Comparison of ENCODE assay signal across 8 cellular contexts in the genomic region with DNA sequence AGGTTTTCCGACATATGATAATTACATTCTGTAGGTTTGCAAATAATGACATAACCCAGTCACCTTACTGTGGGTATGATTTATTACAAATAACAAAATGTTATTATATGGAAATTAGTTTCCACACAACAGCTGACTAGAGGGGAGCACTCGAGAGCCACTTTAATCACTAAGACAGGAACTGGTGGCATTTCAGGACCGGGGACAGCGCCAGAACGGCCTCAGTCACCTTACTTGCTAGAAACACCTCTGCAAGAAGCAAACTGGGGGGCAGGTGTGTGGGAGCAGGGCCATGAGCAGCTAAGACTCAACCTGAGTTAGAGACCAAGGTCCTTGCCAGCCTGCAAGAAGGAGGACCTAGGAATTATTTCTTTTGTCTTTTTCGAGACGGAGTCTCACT.
A peak's percentile ranks its signal among the peaks of the same experiment; 100 is the strongest.
DNase-seq lines count a peak whose midpoint lies in the region; ATAC-seq and TF ChIP-seq lines count a peak whose summit lies in the region.

No MANE protein-coding gene starts in this region.

- H4K20me1 ChIP-seq in DND-41 (ENCODE audit: insufficient read depth, low read length): peaks cover 41% of the 10 kb centered on the region

- H3K36me3 ChIP-seq in DND-41 (ENCODE audit: insufficient read depth, low read length) (no peaks in the 10 kb centered on the region), lung (ENCODE audit: control insufficient read depth in 2 of 2, insufficient read depth in 2 of 2, low read length in 2 of 2) (no peaks in the 10 kb centered on the region)

- H3K27ac Mint-ChIP-seq in activated naive CD8-positive, alpha-beta T cell treated with anti-CD3 and anti-CD28 coated beads for 36 hours: no peak overlapping the region

- H3K4me3 ChIP-seq in DND-41 (ENCODE audit: low read depth in 1 of 2, low read length in 2 of 2) (no peak overlapping the region), lung (no peak overlapping the region)

- no peak overlapping the region for H3K4me2 ChIP-seq in DND-41 (ENCODE audit: insufficient read depth, low read length)

- H3K4me1 ChIP-seq in DND-41 (ENCODE audit: insufficient read depth, low read length) (no peaks in the 10 kb centered on the region), lung (ENCODE audit: control insufficient read depth in 2 of 2, insufficient read depth in 2 of 2, low read length in 2 of 2) (peaks cover 0 to 4% of the 10 kb centered on the region in 2 donors)

- peak; percentile 72 for DNase-seq in DND-41
- peak; percentile 32 for DNase-seq in M059J (ENCODE audit: low read depth)
- DNase-seq in activated naive CD8-positive, alpha-beta T cell treated with anti-CD3 and anti-CD28 coated beads for 36 hours: peak; percentile 38
- peak; percentile 31 for DNase-seq in lung (ENCODE audit: low spot score)
- DNase-seq in NCI-H187 treated with DMSO at 0.1 percent for 48 hours (lab: John Stamatoyannopoulos, UW): no peak
- DNase-seq in NCI-H2029 (lab: John Stamatoyannopoulos, UW): no peak

- H3K9me3 Mint-ChIP-seq in activated naive CD8-positive, alpha-beta T cell treated with anti-CD3 and anti-CD28 coated beads for 36 hours: no peaks in the 10 kb centered on the region

- 42 to 47% methylated on average over 7 of the region's 7 CpGs for WGBS in lung, 2 donors

- no peak overlapping the region for H3K4me3 Mint-ChIP-seq in activated naive CD8-positive, alpha-beta T cell treated with anti-CD3 and anti-CD28 coated beads for 36 hours

- ATAC-seq in DND-41 (ENCODE audit: insufficient read depth, low read depth): peak; percentile 70; the same call in 2 of the 3 replicates
- ATAC-seq in lung (ENCODE audit: insufficient read depth, low FRiP score): no peak
- no peak for ATAC-seq in GM18498 (IDR thresholded peaks at IDR 0.05; ENCODE audit: unreplicated experiment)
- no peak for ATAC-seq in HG02938 (IDR thresholded peaks at IDR 0.05; ENCODE audit: unreplicated experiment)

- TF ChIP-seq CTCF in DND-41 (IDR thresholded peaks at IDR 0.05; ENCODE audit: borderline replicate concordance, extremely low read depth, low read length, poor library complexity, severe bottlenecking) (no peak), lung (IDR thresholded peaks at IDR 0.05; ENCODE audit: control extremely low read depth, extremely low read depth) (no peak)

- H3K9me3 ChIP-seq in DND-41 (ENCODE audit: insufficient read depth, low read length, severe bottlenecking): no peaks in the 10 kb centered on the region
- peaks cover 0 to 4% of the 10 kb centered on the region in 2 donors for H3K9me3 ChIP-seq in lung (ENCODE audit: control insufficient read depth in 2 of 2, insufficient read depth in 1 of 2, low read length in 1 of 2)

- H3K27me3 ChIP-seq in DND-41 (ENCODE audit: insufficient read depth, low read length, poor library complexity) (no peaks in the 10 kb centered on the region), lung (ENCODE audit: control insufficient read depth, insufficient read depth) (no peaks in the 10 kb centered on the region)

- H3K36me3 Mint-ChIP-seq in activated naive CD8-positive, alpha-beta T cell treated with anti-CD3 and anti-CD28 coated beads for 36 hours: no peaks in the 10 kb centered on the region

- H3K27me3 Mint-ChIP-seq in activated naive CD8-positive, alpha-beta T cell treated with anti-CD3 and anti-CD28 coated beads for 36 hours: peaks cover 7% of the 10 kb centered on the region

- H2AFZ ChIP-seq in DND-41 (ENCODE audit: low read depth, low read length): no peak overlapping the region

- no peaks in the 10 kb centered on the region for H3K79me2 ChIP-seq in DND-41 (ENCODE audit: insufficient read depth, low read length)

- H3K4me1 Mint-ChIP-seq in activated naive CD8-positive, alpha-beta T cell treated with anti-CD3 and anti-CD28 coated beads for 36 hours: no peaks in the 10 kb centered on the region

- no peak overlapping the region for H3K27ac ChIP-seq in DND-41 (ENCODE audit: low read length)
- H3K27ac ChIP-seq in lung (ENCODE audit: low read depth in 1 of 2, low read length in 1 of 2): no peak overlapping the region

- H3K9ac ChIP-seq in DND-41 (ENCODE audit: low read depth, low read length): no peak overlapping the region

Comparison
In these comparisons a context has a peak if more than half of its experiments do, and no peak if none do; other contexts are left out.
1. DNase-seq: peak in DND-41 (single experiment), M059J (single experiment), activated naive CD8-positive, alpha-beta T cell treated with anti-CD3 and anti-CD28 coated beads for 36 hours (single experiment) and lung (single experiment); none in NCI-H187 treated with DMSO at 0.1 percent for 48 hours (single experiment) and NCI-H2029 (single experiment).